14 cellular contexts compared by ENCODE assay signal in genomic region chr19:623974-624373, GRCh38. TPM values are rescaled to one million over a fixed set of nuclear protein-coding genes. Genes with fewer than 3 reads are reported as not detected.
DNase-seq lines count a peak whose midpoint lies in the region; ATAC-seq and TF ChIP-seq lines count a peak whose summit lies in the region.
"Had no signal": no experiment of that assay in that cellular context is flagged by ENCODE, and none has a peak within 500 bp of the region (broad histone marks: within the 10 kb centered on the region; RNA-seq: fewer than 3 reads in every experiment).

No MANE protein-coding gene starts in this region.

- intact Hi-C loops in left colon (cut with DNase I, micrococcal nuclease) = no loop called here

- peak overlapping the region; percentile 86 for H3K27ac ChIP-seq in caudate nucleus (ENCODE audit: low read depth, low read length)
- peak overlapping the region; percentile 82 for H3K27ac ChIP-seq in layer of hippocampus (ENCODE audit: low read depth, low read length)

- H3K4me3 ChIP-seq in AG10803 (ENCODE audit: low read length) = no peak overlapping the region

- ATAC-seq in left colon = no peak
- no peak for ATAC-seq in GM21825 (IDR thresholded peaks at IDR 0.05; ENCODE audit: unreplicated experiment)

- no peaks in the 10 kb centered on the region for H3K27me3 ChIP-seq in layer of hippocampus (ENCODE audit: control insufficient read depth, insufficient read depth, low read length)

- no peak for TF ChIP-seq CTCF in AG10803 (conservative IDR thresholded peaks at IDR 0.05; ENCODE audit: low read length)

- peak; percentile 41 for DNase-seq in AG10803 (ENCODE audit: low read depth)
- DNase-seq in LHCN-M2 (ENCODE audit: low read depth) = peak; percentile 13
- DNase-seq in caudate nucleus (lab: John Stamatoyannopoulos, UW) = no peak
- no peak for DNase-seq in central memory CD4-positive, alpha-beta T cell
- no peak for DNase-seq in left colon
- no peak for DNase-seq in AG08395 (ENCODE audit: low spot score)
- DNase-seq: activated CD8-positive, alpha-beta memory T cell treated with anti-CD3 and anti-CD28 coated beads for 24 hours; CD4-positive, alpha-beta T cell; NCI-H1930; stimulated activated CD4-positive, alpha-beta T cell treated with anti-CD3 and anti-CD28 coated beads, Interleukin-12 subunit alpha, Interleukin-12 subunit beta, amount 100 ng/mL, for 4 hours had no signal

RNA-seq across cellular contexts. Expression of gene POLRMT, which starts 9.4 kb away (rescaled TPM):
- 42.4 and 44.4 TPM in 2 replicates for total RNA-seq in LHCN-M2 (2014; rRNA removed)
- polyA plus RNA-seq in LHCN-M2 (2012) = 43.3 TPM
- total RNA-seq in left colon = 10 to 100 TPM; 52.7 to 64.6 TPM

RNA-seq across cellular contexts. Expression of gene FGF22, which starts 15.7 kb away (rescaled TPM):
- total RNA-seq in LHCN-M2 (2014; rRNA removed) (not detected in 2 replicates), left colon (not detected)
- polyA plus RNA-seq in LHCN-M2 (2012) = 0.16 TPM
- total RNA-seq: endothelial cell of umbilical vein had no signal
- polyA plus RNA-seq: IgD-negative memory B cell had no signal

RNA-seq across cellular contexts. Expression of gene HCN2, which starts 34.3 kb away (rescaled TPM):
- 1.4 and 1.9 TPM in 2 replicates for total RNA-seq in LHCN-M2 (2014; rRNA removed)
- 8.6 TPM for polyA plus RNA-seq in LHCN-M2 (2012)
- under 1 TPM; 0.15 to 0.39 TPM for total RNA-seq in left colon
- polyA plus RNA-seq: IgD-negative memory B cell had no signal

RNA-seq across cellular contexts. Expression of gene RNF126, which starts 39.0 kb away (rescaled TPM):
- total RNA-seq in LHCN-M2 (2014; rRNA removed) = 73.6 and 88.4 TPM in 2 replicates
- polyA plus RNA-seq in LHCN-M2 (2012) = 50.6 TPM
- 10 to 100 TPM; 60.1 to 73.1 TPM for total RNA-seq in left colon

RNA-seq across cellular contexts. Expression of gene BSG, which starts 51.6 kb away (rescaled TPM):
- total RNA-seq in LHCN-M2 (2014; rRNA removed) = 746 and 758 TPM in 2 replicates
- 535 TPM for polyA plus RNA-seq in LHCN-M2 (2012)
- total RNA-seq in left colon = 1,000 to 10,000 TPM in 1 of 2 donors, 100 to 1,000 TPM in 1; 751 to 1,370 TPM

Comparison
In these comparisons a context has a peak if more than half of its experiments do, and no peak if none do; other contexts are left out.
1. DNase-seq: peak in AG10803 (single experiment) and LHCN-M2 (single experiment); none in caudate nucleus (0 of 61), central memory CD4-positive, alpha-beta T cell (single experiment), left colon (0 of 2) and AG08395 (single experiment).